In genomic region chr11:111512296-111513239, GRCh38 we compare ENCODE assay signal across 8 cellular contexts. TPM values are rescaled to one million over a fixed set of nuclear protein-coding genes. Genes with fewer than 3 reads are reported as not detected.
DNase-seq lines count a peak whose midpoint lies in the region; TF ChIP-seq lines count a peak whose summit lies in the region.

Gene BTG4, minus strand, starts transcription at chr11:111512386. Its CDS starts 13,610 bp downstream, at chr11:111498776.

- peak within 1 kb of the TSS; percentile 62 for H3K4me3 Mint-ChIP-seq in activated naive CD4-positive, alpha-beta T cell treated with anti-CD3 and anti-CD28 coated beads, Interleukin-2, amount 50 U/mL, for 24 hours

- WGBS in hepatocyte (ENCODE audit: low lambda C conversion rate, missing lambda C conversion rate), result 3% methylated on average over 33 of the region's 90 CpGs

- H3K79me2 ChIP-seq in hepatocyte, result no peaks in the 10 kb centered on the region

- peaks cover 29% of the 10 kb centered on the region for H3K9me3 ChIP-seq in BLaER1
- no peaks in the 10 kb centered on the region for H3K9me3 ChIP-seq in HUES48 (ENCODE audit: control insufficient read depth, insufficient read depth, low read length)
- H3K9me3 ChIP-seq in hepatocyte (ENCODE audit: low read depth), result no peaks in the 10 kb centered on the region

- H3K9ac ChIP-seq in BLaER1, result no peak within 1 kb of the TSS
- no peak within 1 kb of the TSS for H3K9ac ChIP-seq in HUES48 (ENCODE audit: low read depth, low read length)

- H3K4me2 ChIP-seq in BLaER1, result no peak within 1 kb of the TSS
- peak within 1 kb of the TSS; percentile 91 for H3K4me2 ChIP-seq in hepatocyte

- H3K4me1 ChIP-seq in BLaER1, result no peaks in the 10 kb centered on the region
- H3K4me1 ChIP-seq in HUES48 (ENCODE audit: control insufficient read depth, insufficient read depth, low read length), result peaks cover 12% of the 10 kb centered on the region
- peaks cover 17% of the 10 kb centered on the region for H3K4me1 ChIP-seq in hepatocyte (ENCODE audit: insufficient read depth)

- no peak within 1 kb of the TSS for H3K27ac Mint-ChIP-seq in activated naive CD4-positive, alpha-beta T cell treated with anti-CD3 and anti-CD28 coated beads, Interleukin-2, amount 50 U/mL, for 24 hours

- H3K9me3 Mint-ChIP-seq in activated naive CD4-positive, alpha-beta T cell treated with anti-CD3 and anti-CD28 coated beads, Interleukin-2, amount 50 U/mL, for 24 hours, result no peaks in the 10 kb centered on the region

- no peak for TF ChIP-seq CTCF in hepatocyte (IDR thresholded peaks at IDR 0.05; ENCODE audit: poor library complexity)

- H3K27me3 ChIP-seq in BLaER1 (peaks cover 27% of the 10 kb centered on the region), HUES48 (ENCODE audit: control insufficient read depth, insufficient read depth, low read length) (peaks cover 43% of the 10 kb centered on the region), hepatocyte (peaks cover 50% of the 10 kb centered on the region)

- no peaks in the 10 kb centered on the region for H3K36me3 ChIP-seq in BLaER1
- no peaks in the 10 kb centered on the region for H3K36me3 ChIP-seq in HUES48 (ENCODE audit: control insufficient read depth, insufficient read depth, low read length)
- H3K36me3 ChIP-seq in hepatocyte (replicated peaks; ENCODE audit: insufficient read depth, low read depth), result no peaks in the 10 kb centered on the region

- H4K20me1 ChIP-seq in BLaER1 (no peaks in the 10 kb centered on the region), hepatocyte (ENCODE audit: insufficient read depth, poor library complexity, severe bottlenecking) (no peaks in the 10 kb centered on the region)

- H3K4me3 ChIP-seq in BLaER1 (peak within 1 kb of the TSS; percentile 14; the same call in 1 of the 2 replicates), HUES48 (ENCODE audit: low read depth, low read length) (peak within 1 kb of the TSS; percentile 67), hepatocyte (peak within 1 kb of the TSS; percentile 54), skin epidermis (peak within 1 kb of the TSS; percentile 37 to 43 (median 42))

- peak; percentile 34 for DNase-seq in hepatocyte (ENCODE audit: low spot score)
- DNase-seq in HK-2 (ENCODE audit: unreplicated experiment), result no peak
- DNase-seq in effector CD8-positive, alpha-beta T cell (lab: John Stamatoyannopoulos, UW), result no peak
- DNase-seq in NCI-H187 (lab: John Stamatoyannopoulos, UW), result no peak

- H3K27me3 Mint-ChIP-seq in activated naive CD4-positive, alpha-beta T cell treated with anti-CD3 and anti-CD28 coated beads, Interleukin-2, amount 50 U/mL, for 24 hours, result peaks cover 38% of the 10 kb centered on the region

- H3K27ac ChIP-seq in BLaER1 (no peak within 1 kb of the TSS), HUES48 (ENCODE audit: low read depth, low read length) (no peak within 1 kb of the TSS), hepatocyte (no peak within 1 kb of the TSS), skin epidermis (peak within 1 kb of the TSS in 10 of 21 experiments; percentile 13 to 73 (median 40))

- H3K4me1 Mint-ChIP-seq in activated naive CD4-positive, alpha-beta T cell treated with anti-CD3 and anti-CD28 coated beads, Interleukin-2, amount 50 U/mL, for 24 hours, result peaks cover 3% of the 10 kb centered on the region

- H2AFZ ChIP-seq in hepatocyte, result peak within 1 kb of the TSS; percentile 87

- H3K36me3 Mint-ChIP-seq in activated naive CD4-positive, alpha-beta T cell treated with anti-CD3 and anti-CD28 coated beads, Interleukin-2, amount 50 U/mL, for 24 hours, result peaks cover 3% of the 10 kb centered on the region

- no peaks in the 10 kb centered on the region for H3K9me2 ChIP-seq in hepatocyte (replicated peaks; ENCODE audit: insufficient read depth)

RNA-seq across cellular contexts. Expression of gene BTG4, which starts in this region (rescaled TPM):
- not detected in 2 replicates for total RNA-seq in hepatocyte
- polyA plus RNA-seq in hepatocyte, result not detected in 2 replicates

Comparison
In these comparisons a context has a peak if more than half of its experiments do, and no peak if none do; other contexts are left out.
1. Peak in DNase-seq, H3K4me3 ChIP-seq and H3K4me2 ChIP-seq in hepatocyte; RNA of the gene not detected or under 1 TPM.
2. H3K4me3 ChIP-seq: peak in every context shown above with its lines; median percentile 67 in HUES48; 54 in hepatocyte; 42 in skin epidermis; 14 in BLaER1.